8 cellular contexts compared by ENCODE assay signal in genomic region chr6:131135244-131136020, GRCh38. TPM values are rescaled to one million over a fixed set of nuclear protein-coding genes. Genes with fewer than 3 reads are reported as not detected.
DNase-seq lines count a peak whose midpoint lies in the region; ATAC-seq, FAIRE-seq and TF ChIP-seq lines count a peak whose summit lies in the region.

Gene AKAP7, plus strand, starts transcription at chr6:131135467. Its CDS starts 297 bp downstream, at chr6:131135764.

- H4K20me1 ChIP-seq in KMS-11 (ENCODE audit: insufficient read depth), result no peaks in the 10 kb centered on the region

- H3K9me3 ChIP-seq in kidney (ENCODE audit: control insufficient read depth in 1 of 2, low read length in 2 of 2), result no peaks in the 10 kb centered on the region

- H3K4me3 ChIP-seq in KMS-11 (IDR thresholded peaks at IDR 0.05; ENCODE audit: insufficient read depth, low read depth, low read length), result peak within 1 kb of the TSS; percentile 43
- H3K4me3 ChIP-seq in kidney (ENCODE audit: low read length in 2 of 2), result peak within 1 kb of the TSS; percentile 89 to 91

- H3K36me3 ChIP-seq in KMS-11 (ENCODE audit: insufficient read depth) (no peaks in the 10 kb centered on the region), kidney (ENCODE audit: control insufficient read depth in 1 of 2, insufficient read depth in 2 of 2, low read length in 2 of 2) (no peaks in the 10 kb centered on the region)

- intact Hi-C loops in kidney (cut with DNase I), result no loop called here

- TF ChIP-seq CTCF in KMS-11 (conservative IDR thresholded peaks at IDR 0.05; ENCODE audit: low read depth, low read length) (no peak), kidney (IDR thresholded peaks at IDR 0.05; ENCODE audit: borderline replicate concordance, extremely low read depth, insufficient read depth) (no peak)

- peak; percentile 71 for ATAC-seq in GM21825 (IDR thresholded peaks at IDR 0.05; ENCODE audit: unreplicated experiment)
- ATAC-seq in activated CD4-positive, CD25-positive, alpha-beta regulatory T cell treated with anti-CD3 and anti-CD28 coated beads, Interleukin-2, amount 50 U/mL, for 24 hours, result peak; percentile 75

- H2AFZ ChIP-seq in KMS-11 (ENCODE audit: low read depth), result peak within 1 kb of the TSS; percentile 98

- H3K27ac ChIP-seq in KMS-11, result peak within 1 kb of the TSS; percentile 38; the same call in 1 of the 2 replicates
- peak within 1 kb of the TSS; percentile 79 to 84 for H3K27ac ChIP-seq in kidney (ENCODE audit: low read depth in 2 of 2, low read length in 2 of 2)

- no peaks in the 10 kb centered on the region for H3K79me2 ChIP-seq in KMS-11 (ENCODE audit: insufficient read depth, low read depth)

- FAIRE-seq in kidney (lab: Jason Lieb, UNC), result no peak

- DNase-seq in ELR (ENCODE audit: low read depth), result peak; percentile 77
- peak; percentile 75 for DNase-seq in cerebellum (ENCODE audit: low spot score)
- peak; percentile 93 for DNase-seq in kidney
- peak; percentile 13 to 35 for DNase-seq in stimulated activated CD4-positive, alpha-beta T cell treated with anti-CD3 and anti-CD28 coated beads, Interleukin-15, amount 100 ng/mL, for 1 hour (ENCODE audit: low read depth in 1 of 2, low spot score in 1 of 2)
- no peak for DNase-seq in NCI-H1694 treated with DMSO at 0.1 percent for 48 hours (lab: John Stamatoyannopoulos, UW)

- no peaks in the 10 kb centered on the region for H3K27me3 ChIP-seq in KMS-11 (ENCODE audit: insufficient read depth, low read depth)

- H3K4me1 ChIP-seq in KMS-11 (ENCODE audit: low read depth, poor library complexity, severe bottlenecking), result peaks cover 7% of the 10 kb centered on the region
- peaks cover 0 to 4% of the 10 kb centered on the region in 2 donors for H3K4me1 ChIP-seq in kidney (ENCODE audit: control insufficient read depth in 1 of 2, insufficient read depth in 1 of 2, low read depth in 1 of 2, low read length in 2 of 2)

- H3K9ac ChIP-seq in KMS-11 (peak within 1 kb of the TSS; percentile 62; the same call in 1 of the 2 replicates), kidney (ENCODE audit: low read length in 2 of 2) (peak within 1 kb of the TSS; percentile 81 to 89)

- peak within 1 kb of the TSS; percentile 49 for H3K4me2 ChIP-seq in KMS-11

RNA-seq across cellular contexts. Expression of gene AKAP7, which starts in this region (rescaled TPM):
- total RNA-seq in cerebellum (68.0 TPM), kidney (12.0 TPM)
- 7.9 TPM for polyA plus RNA-seq in kidney (ENCODE audit: insufficient read depth, low read depth, low replicate concordance)
